Comparison of ENCODE assay signal across 22 cellular contexts in genomic region chr3:175729466-175729865, GRCh38.
"Had no signal": no experiment of that assay in that cellular context is flagged by ENCODE, and none has a peak within 500 bp of the region (broad histone marks: within the 10 kb centered on the region; RNA-seq: fewer than 3 reads in every experiment).

No MANE protein-coding gene starts in this region.

- H3K36me3 ChIP-seq: colonic mucosa, neural progenitor cell, ovary, tibial nerve, upper lobe of right lung, vagina had no signal

- H3K27ac ChIP-seq: colonic mucosa, neural progenitor cell, ovary, testis, tibial nerve, upper lobe of right lung, vagina had no signal

- H3K9ac ChIP-seq: neural progenitor cell had no signal

- H3K27ac Mint-ChIP-seq: endodermal cell; natural killer cell treated with Interleukin-12 subunit alpha and Interleukin-12 subunit beta and Interleukin-15 and Interleukin-18, amount 100 ng/mL, for 72 hours; neural progenitor cell; progenitor cell of endocrine pancreas; stimulated activated naive B cell treated with anti-CD40 and anti-IgM and Interleukin-4, amounts not matched to agents 10 μg/mL and 1 μg/mL and 100 μg/mL, for 72 hours; stimulated activated naive CD8-positive, alpha-beta T cell treated with anti-CD3 and anti-CD28 coated beads, Interleukin-15, amount 100 ng/mL, for 72 hours had no signal

- H3K36me3 Mint-ChIP-seq: natural killer cell treated with Interleukin-12 subunit alpha and Interleukin-12 subunit beta and Interleukin-15 and Interleukin-18, amount 100 ng/mL, for 72 hours; neural progenitor cell; stimulated activated naive B cell treated with anti-CD40 and anti-IgM and Interleukin-4, amounts not matched to agents 10 μg/mL and 1 μg/mL and 100 μg/mL, for 72 hours had no signal

- H3K9me3 ChIP-seq: colonic mucosa, ovary, testis, upper lobe of right lung, vagina had no signal

- H3K4me2 ChIP-seq: neural progenitor cell had no signal

- H3K4me3 Mint-ChIP-seq: endodermal cell; natural killer cell treated with Interleukin-12 subunit alpha and Interleukin-12 subunit beta and Interleukin-15 and Interleukin-18, amount 100 ng/mL, for 72 hours; neural progenitor cell; stimulated activated naive B cell treated with anti-CD40 and anti-IgM and Interleukin-4, amounts not matched to agents 10 μg/mL and 1 μg/mL and 100 μg/mL, for 72 hours; stimulated activated naive CD8-positive, alpha-beta T cell treated with anti-CD3 and anti-CD28 coated beads, Interleukin-15, amount 100 ng/mL, for 72 hours had no signal

- H2AFZ ChIP-seq: neural progenitor cell had no signal

- H3K4me1 Mint-ChIP-seq: endodermal cell; neural progenitor cell; stimulated activated naive B cell treated with anti-CD40 and anti-IgM and Interleukin-4, amounts not matched to agents 10 μg/mL and 1 μg/mL and 100 μg/mL, for 72 hours; stimulated activated naive CD8-positive, alpha-beta T cell treated with anti-CD3 and anti-CD28 coated beads, Interleukin-15, amount 100 ng/mL, for 72 hours had no signal

- DNase-seq: colonic mucosa; effector CD4-positive, alpha-beta T cell; endodermal cell; left colon; left ventricle myocardium superior; mesenchymal stem cell; midbrain; nucleus accumbens; ovary; right cardiac atrium; stimulated activated CD4-positive, alpha-beta T cell treated with anti-CD3 and anti-CD28 coated beads, Interleukin-4, amount 100 ng/mL, for 1 hour; stimulated activated naive B cell treated with anti-CD40 and anti-IgM and Interleukin-4, amounts not matched to agents 10 μg/mL and 1 μg/mL and 100 μg/mL, for 72 hours; stimulated activated naive CD8-positive, alpha-beta T cell treated with anti-CD3 and anti-CD28 coated beads, Interleukin-15, amount 100 ng/mL, for 72 hours; testis; upper lobe of right lung had no signal

- FAIRE-seq: endothelial cell of umbilical vein had no signal

- H3K27me3 ChIP-seq: colonic mucosa, neural progenitor cell, ovary, testis, tibial nerve, upper lobe of right lung, vagina had no signal

- H3K27me3 Mint-ChIP-seq: natural killer cell treated with Interleukin-12 subunit alpha and Interleukin-12 subunit beta and Interleukin-15 and Interleukin-18, amount 100 ng/mL, for 72 hours; progenitor cell of endocrine pancreas; stimulated activated naive B cell treated with anti-CD40 and anti-IgM and Interleukin-4, amounts not matched to agents 10 μg/mL and 1 μg/mL and 100 μg/mL, for 72 hours; stimulated activated naive CD8-positive, alpha-beta T cell treated with anti-CD3 and anti-CD28 coated beads, Interleukin-15, amount 100 ng/mL, for 72 hours had no signal

- H3K4me3 ChIP-seq: colonic mucosa, lung, neural progenitor cell, ovary, testis, tibial nerve, upper lobe of right lung, vagina had no signal

- H3K4me1 ChIP-seq: colonic mucosa, neural progenitor cell, testis, tibial nerve, upper lobe of right lung, vagina had no signal
